In genomic region chr13:31046711-31047279, GRCh38 we compare ENCODE assay signal across 9 cellular contexts.
A peak's percentile ranks its signal among the peaks of the same experiment; 100 is the strongest.
DNase-seq lines count a peak whose midpoint lies in the region; FAIRE-seq and TF ChIP-seq lines count a peak whose summit lies in the region.
"Had no signal": no experiment of that assay in that cellular context is flagged by ENCODE, and none has a peak within 500 bp of the region (broad histone marks: within the 10 kb centered on the region; RNA-seq: fewer than 3 reads in every experiment).

No MANE protein-coding gene starts in this region.

- TF ChIP-seq CTCF in ovary (IDR thresholded peaks at IDR 0.05) (no peak), Caco-2 (IDR thresholded peaks at IDR 0.05; ENCODE audit: insufficient read depth in 1 of 2, low read depth in 1 of 2, low read length in 1 of 2, severe bottlenecking in 1 of 2, unreplicated experiment in 1 of 2) (no peak), Calu3 (IDR thresholded peaks at IDR 0.05; ENCODE audit: unreplicated experiment) (no peak)

- no peak for TF ChIP-seq EP300 in ovary (IDR thresholded peaks at IDR 0.05)

- H3K27ac Mint-ChIP-seq in Caco-2 (ENCODE audit: unreplicated experiment) (no peak overlapping the region), Calu3 (ENCODE audit: unreplicated experiment) (no peak overlapping the region)

- no peaks in the 10 kb centered on the region for H3K36me3 ChIP-seq in ovary
- H3K36me3 ChIP-seq in Caco-2 (ENCODE audit: control insufficient read depth, insufficient read depth, low read length), result no peaks in the 10 kb centered on the region

- H3K9me3 ChIP-seq in ovary (no peaks in the 10 kb centered on the region), Caco-2 (no peaks in the 10 kb centered on the region)

- peaks cover 6% of the 10 kb centered on the region for H3K4me1 ChIP-seq in ovary (ENCODE audit: insufficient read depth)
- H3K4me1 ChIP-seq in Caco-2, result peaks cover 19% of the 10 kb centered on the region

- POLR2A ChIA-PET in Caco-2 (lab: Charles Lee), result no interaction called here

- H3K27me3 Mint-ChIP-seq in Caco-2 (ENCODE audit: insufficient read depth, unreplicated experiment) (no peaks in the 10 kb centered on the region), Calu3 (ENCODE audit: unreplicated experiment) (no peaks in the 10 kb centered on the region)

- no peaks in the 10 kb centered on the region for H3K27me3 ChIP-seq in ovary
- H3K27me3 ChIP-seq in Caco-2 (replicated peaks; ENCODE audit: control insufficient read depth, insufficient read depth, low read length), result no peaks in the 10 kb centered on the region

- H3K4me1 Mint-ChIP-seq in Caco-2 (ENCODE audit: low read depth, unreplicated experiment) (no peaks in the 10 kb centered on the region), Calu3 (ENCODE audit: low read depth, unreplicated experiment) (peaks cover 6% of the 10 kb centered on the region)

- no TSS peak for BruUV-seq in Caco-2 (replicated peaks; lab: Mats Ljungman, UMichigan)
- BruUV-seq in Calu3 (replicated peaks; lab: Mats Ljungman, UMichigan), result no TSS peak

- intact Hi-C loops in ovary (cut with DNase I), result loop anchor here in 1 of 4 donors (10.0 kb wide), 1 partner anchor 932 kb away; no protein-coding TSS in a partner anchor
- intact Hi-C loops in Caco-2 (cut with micrococcal nuclease; ENCODE audit: unreplicated experiment), result no loop called here
- intact Hi-C loops in posterior vena cava (cut with DNase I), result loop anchor here in 1 of 2 donors (10.0 kb wide), 1 partner anchor 242 kb away; no protein-coding TSS in a partner anchor
- intact Hi-C loops in Calu3 (cut with micrococcal nuclease; ENCODE audit: unreplicated experiment), result loop anchor here (10.0 kb wide), 2 partner anchors 372 to 582 kb away; partner anchors contain the start of gene HMGB1

- no peaks in the 10 kb centered on the region for H3K36me3 Mint-ChIP-seq in Caco-2 (ENCODE audit: insufficient read depth, unreplicated experiment)
- peaks cover 4% of the 10 kb centered on the region for H3K36me3 Mint-ChIP-seq in Calu3 (ENCODE audit: insufficient read depth, unreplicated experiment)

- H3K4me3 Mint-ChIP-seq in Caco-2 (ENCODE audit: unreplicated experiment) (no peak overlapping the region), Calu3 (ENCODE audit: low read depth, unreplicated experiment) (no peak overlapping the region)
- H3K4me3 Mint-ChIP-seq: activated CD8-positive, alpha-beta T cell treated with anti-CD3 and anti-CD28 coated beads, Interleukin-2, amount 10 ng/mL, durations not matched to agents 7 days and 5 days had no signal

- in situ Hi-C loops in G401 (cut with HindIII; ENCODE audit: low sequenced_read_pairs), result no loop called here

- WGBS in ovary, 3 donors, result 9 to 17% (median 9%) methylated on average over 16 of the region's 16 CpGs

- no peak for FAIRE-seq in urothelium cell line (lab: Jason Lieb, UNC)

- DNase-seq in G401 (ENCODE audit: low spot score) (peak; percentile 45), NCI-H510A (lab: John Stamatoyannopoulos, UW) (peak; percentile 57), epithelial cell of prostate (ENCODE audit: low read depth, low spot score) (no peak), ovary (peak; percentile 26 to 55 (median 46)), Caco-2 (no peak), urothelium cell line (ENCODE audit: low spot score) (no peak), posterior vena cava (ENCODE audit: low spot score) (no peak), Calu3 (no peak)
- DNase-seq: activated CD8-positive, alpha-beta T cell treated with anti-CD3 and anti-CD28 coated beads, Interleukin-2, amount 10 ng/mL, durations not matched to agents 7 days and 5 days had no signal

- H3K27ac ChIP-seq in epithelial cell of prostate (peak overlapping the region; percentile 94), ovary (no peak overlapping the region)

- no peaks in the 10 kb centered on the region for H3K9me3 Mint-ChIP-seq in Caco-2 (ENCODE audit: unreplicated experiment)
- no peaks in the 10 kb centered on the region for H3K9me3 Mint-ChIP-seq in Calu3 (ENCODE audit: low read depth, unreplicated experiment)

- H3K4me3 ChIP-seq in ovary (no peak overlapping the region), Caco-2 (ENCODE audit: low read depth, low read length) (no peak overlapping the region)

- CTCF ChIA-PET in Caco-2 (lab: Charles Lee) (interaction anchor here (0.5 kb wide), 2 partner anchors 246 to 422 kb away, joined by 5 to 7 read pairs; no protein-coding TSS in a partner anchor), Calu3 (lab: Charles Lee) (no interaction called here)

- TF ChIP-seq POLR2A in ovary (IDR thresholded peaks at IDR 0.05), result no peak

Comparison
In these comparisons a context has a peak if more than half of its experiments do, and no peak if none do; other contexts are left out.
1. DNase-seq: peak in G401 (single experiment), NCI-H510A (single experiment) and ovary (5 of 5); none in epithelial cell of prostate (single experiment), Caco-2 (0 of 2), urothelium cell line (single experiment), posterior vena cava (single experiment) and Calu3 (single experiment).